In the genomic region with DNA sequence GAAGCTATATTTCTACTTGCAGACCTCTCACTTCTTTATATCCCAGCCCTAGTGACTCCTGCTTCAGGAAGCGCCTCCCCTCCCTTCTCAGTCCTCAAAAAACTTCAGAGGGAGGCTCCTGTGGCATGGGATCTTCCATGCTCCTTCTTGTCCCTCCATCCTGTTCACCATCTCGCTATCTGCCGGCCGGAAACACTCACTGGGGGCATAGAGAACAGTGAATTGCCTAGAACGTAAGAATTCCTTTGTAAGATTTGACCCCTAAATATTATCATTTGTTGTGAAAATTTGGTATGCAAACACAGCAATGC, we compare ENCODE assay signal across 8 cellular contexts.
DNase-seq lines count a peak whose midpoint lies in the region; ATAC-seq and TF ChIP-seq lines count a peak whose summit lies in the region.

No MANE protein-coding gene starts in this region.

- H3K27ac ChIP-seq in cingulate gyrus (ENCODE audit: low read depth, low read length): peak overlapping the region; percentile 50
- H3K27ac ChIP-seq in neural progenitor cell: no peak overlapping the region

- peaks cover 17% of the 10 kb centered on the region for H3K4me1 ChIP-seq in neural progenitor cell

- no peaks in the 10 kb centered on the region for H3K79me2 ChIP-seq in neural progenitor cell (ENCODE audit: low read depth)

- H3K4me3 Mint-ChIP-seq in CD14-positive monocyte (peak overlapping the region; percentile 78 to 79), IgD-negative memory B cell (peak overlapping the region; percentile 77 to 93 (median 88)), neural progenitor cell (peak overlapping the region; percentile 87)

- H3K4me1 Mint-ChIP-seq in CD14-positive monocyte: peaks cover 12% of the 10 kb centered on the region
- peaks cover 13 to 39% (median 27%) of the 10 kb centered on the region in 3 donors for H3K4me1 Mint-ChIP-seq in IgD-negative memory B cell
- H3K4me1 Mint-ChIP-seq in neural progenitor cell: peaks cover 27% of the 10 kb centered on the region

- peak overlapping the region; percentile 45 for H3K4me3 ChIP-seq in neural progenitor cell

- H3K27me3 Mint-ChIP-seq in CD14-positive monocyte (ENCODE audit: low read depth in 3 of 3) (peaks cover 0 to 3% (median 0%) of the 10 kb centered on the region in 3 donors), IgD-negative memory B cell (peaks cover 2% of the 10 kb centered on the region), neural progenitor cell (ENCODE audit: insufficient read depth, low read depth) (peaks cover 26% of the 10 kb centered on the region)

- H3F3A ChIP-seq in neural progenitor cell (ENCODE audit: low read depth): peaks cover 6% of the 10 kb centered on the region

- H3K36me3 Mint-ChIP-seq in CD14-positive monocyte (no peaks in the 10 kb centered on the region), IgD-negative memory B cell (no peaks in the 10 kb centered on the region), neural progenitor cell (peaks cover 2% of the 10 kb centered on the region)

- H3K4me2 ChIP-seq in neural progenitor cell: peak overlapping the region; percentile 73

- peak overlapping the region; percentile 85 for H2AFZ ChIP-seq in neural progenitor cell (replicated peaks)

- no peaks in the 10 kb centered on the region for H4K20me1 ChIP-seq in neural progenitor cell (ENCODE audit: low read depth)

- TF ChIP-seq CTCF in CD14-positive monocyte (IDR thresholded peaks at IDR 0.05): no peak
- TF ChIP-seq CTCF in neural progenitor cell (IDR thresholded peaks at IDR 0.05): no peak

- no peak for DNase-seq in CD14-positive monocyte (ENCODE audit: low spot score)
- no peak for DNase-seq in neural progenitor cell (ENCODE audit: low spot score)
- no peak for DNase-seq in kidney glomerular epithelial cell (lab: John Stamatoyannopoulos, UW)
- no peak for DNase-seq in NCI-H510A (lab: John Stamatoyannopoulos, UW)
- no peak for DNase-seq in dedifferentiated amniotic fluid mesenchymal stem cell (ENCODE audit: extremely low spot score)

- no peaks in the 10 kb centered on the region for H3K36me3 ChIP-seq in neural progenitor cell

- no peak for ATAC-seq in GM21381 (IDR thresholded peaks at IDR 0.05; ENCODE audit: unreplicated experiment)

- H3K27me3 ChIP-seq in neural progenitor cell: no peaks in the 10 kb centered on the region

- peaks cover 2 to 6% (median 3%) of the 10 kb centered on the region in 7 donors for H3K9me3 Mint-ChIP-seq in CD14-positive monocyte
- no peaks in the 10 kb centered on the region for H3K9me3 Mint-ChIP-seq in IgD-negative memory B cell
- H3K9me3 Mint-ChIP-seq in neural progenitor cell: peaks cover 7% of the 10 kb centered on the region

- H3K9me3 ChIP-seq in neural progenitor cell (ENCODE audit: low read depth): no peaks in the 10 kb centered on the region

- H3K27ac Mint-ChIP-seq in CD14-positive monocyte (peak overlapping the region in 2 of 7 donors; percentile 45 to 76), IgD-negative memory B cell (peak overlapping the region; percentile 96 to 99 (median 99)), neural progenitor cell (peak overlapping the region; percentile 99)

- H3K9ac ChIP-seq in neural progenitor cell: no peak overlapping the region

- intact Hi-C loops in CD14-positive monocyte (cut with micrococcal nuclease): no loop called here
